Comparison of ENCODE assay signal across 11 cellular contexts in the genomic region with DNA sequence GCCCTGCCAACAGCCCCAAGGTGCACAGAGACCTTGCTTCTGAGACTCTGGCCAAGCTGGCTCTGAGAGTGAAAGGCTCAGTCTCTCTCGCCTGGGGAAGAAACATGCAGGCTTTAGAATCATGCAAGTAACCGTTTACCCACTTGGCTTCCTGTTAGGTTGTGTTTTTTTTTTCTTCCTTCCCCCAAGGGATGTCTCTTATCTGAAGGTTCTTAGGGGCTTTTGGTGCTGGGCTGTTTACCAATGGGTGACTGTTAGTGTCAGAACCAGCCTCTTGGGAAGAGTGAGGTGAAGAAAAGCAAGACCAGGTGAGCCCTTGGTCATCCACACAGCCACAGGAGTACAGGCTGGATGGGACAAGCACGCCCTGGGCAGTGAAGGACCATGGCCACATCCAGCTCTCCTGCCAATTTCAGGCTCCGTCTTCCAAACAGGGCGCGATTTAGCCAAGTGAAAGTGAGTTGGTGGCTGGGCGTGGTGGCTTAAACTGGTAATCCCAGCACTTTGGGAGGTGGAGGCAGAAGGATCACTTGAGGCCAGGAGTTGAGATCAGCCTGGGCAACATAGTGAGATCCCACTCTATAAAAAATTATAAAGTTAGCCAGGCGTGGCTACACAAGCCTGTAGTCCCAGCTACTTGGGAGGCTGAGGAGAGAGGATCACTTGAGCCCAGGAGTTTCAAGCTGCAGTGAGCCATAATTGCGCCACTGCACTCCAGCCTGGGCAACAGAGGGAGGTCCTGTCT.
DNase-seq lines count a peak whose midpoint lies in the region; ATAC-seq, FAIRE-seq and TF ChIP-seq lines count a peak whose summit lies in the region.
"Had no signal": no experiment of that assay in that cellular context is flagged by ENCODE, and none has a peak within 500 bp of the region (broad histone marks: within the 10 kb centered on the region; RNA-seq: fewer than 3 reads in every experiment).

No MANE protein-coding gene starts in this region.

- H3K27me3 ChIP-seq in small intestine (ENCODE audit: control insufficient read depth in 2 of 2, insufficient read depth in 2 of 2, low read length in 2 of 2): no peaks in the 10 kb centered on the region
- no peaks in the 10 kb centered on the region for H3K27me3 ChIP-seq in lower lobe of right lung (ENCODE audit: low read depth)

- no peak overlapping the region for H3K27ac Mint-ChIP-seq in HFFc6

- ATAC-seq in GM21423 (IDR thresholded peaks at IDR 0.05; ENCODE audit: unreplicated experiment) (peak; percentile 45), lower lobe of right lung (no peak), HG02884 (IDR thresholded peaks at IDR 0.05; ENCODE audit: unreplicated experiment) (no peak)
- ATAC-seq: left lung had no signal

- H3K4me3 ChIP-seq in NB4 (ENCODE audit: low read depth, low read length) (peak overlapping the region; percentile 54), small intestine (ENCODE audit: low read depth in 1 of 2, low read length in 2 of 2) (no peak overlapping the region), lower lobe of right lung (no peak overlapping the region)
- H3K4me3 ChIP-seq: left lung had no signal

- H3K4me1 ChIP-seq in small intestine (ENCODE audit: control insufficient read depth in 2 of 2, insufficient read depth in 1 of 2, low read depth in 1 of 2, low read length in 1 of 2): no peaks in the 10 kb centered on the region
- H3K4me1 ChIP-seq in lower lobe of right lung: peaks cover 5% of the 10 kb centered on the region

- TF ChIP-seq POLR2A in GM12891 (IDR thresholded peaks at IDR 0.05; ENCODE audit: low read depth, low read length) (no peak), NB4 (IDR thresholded peaks at IDR 0.05; ENCODE audit: extremely low read depth, insufficient read length) (peak; percentile 66)

- DNase-seq in GM12891 (ENCODE audit: insufficient read length, low spot score) (no peak), NB4 (ENCODE audit: low read depth) (peak; percentile 98), germinal center (ENCODE audit: low spot score) (peak; percentile 38), small intestine (no peak), HFFc6 (no peak), lower lobe of right lung (no peak)
- DNase-seq: effector CD8-positive, alpha-beta T cell; left lung had no signal

- no peaks in the 10 kb centered on the region for H3K4me1 Mint-ChIP-seq in HFFc6 (ENCODE audit: low read depth)

- intact Hi-C loops in lower lobe of right lung (cut with DNase I): no loop called here

- no peaks in the 10 kb centered on the region for H3K36me3 Mint-ChIP-seq in HFFc6 (ENCODE audit: low read depth)

- H3K27ac ChIP-seq in small intestine (ENCODE audit: low read depth in 1 of 2, low read length in 1 of 2) (no peak overlapping the region), lower lobe of right lung (no peak overlapping the region)
- H3K27ac ChIP-seq: left lung had no signal

- H3K9me3 Mint-ChIP-seq in HFFc6: no peaks in the 10 kb centered on the region

- H3K9me3 ChIP-seq in small intestine (ENCODE audit: control insufficient read depth, low read depth) (no peaks in the 10 kb centered on the region), lower lobe of right lung (no peaks in the 10 kb centered on the region)
- H3K9me3 ChIP-seq: left lung had no signal

- 42 to 62% (median 49%) methylated on average over 9 of the region's 9 CpGs for WGBS in small intestine, 3 donors

- FAIRE-seq in GM12891 (lab: Jason Lieb, UNC) (peak; percentile 75), small intestine (lab: Jason Lieb, UNC) (no peak)
- FAIRE-seq: TTC549 had no signal

- TF ChIP-seq CTCF in NB4 (IDR thresholded peaks at IDR 0.05; ENCODE audit: low read depth, low read length) (no peak), HFFc6 (IDR thresholded peaks at IDR 0.05) (no peak), lower lobe of right lung (IDR thresholded peaks at IDR 0.05) (no peak)

- peaks cover 18% of the 10 kb centered on the region for H3K27me3 Mint-ChIP-seq in HFFc6 (ENCODE audit: insufficient read depth)

- no peaks in the 10 kb centered on the region for H3K36me3 ChIP-seq in small intestine (ENCODE audit: control insufficient read depth in 2 of 2, insufficient read depth in 2 of 2, low read length in 2 of 2)
- H3K36me3 ChIP-seq in lower lobe of right lung: no peaks in the 10 kb centered on the region
- H3K36me3 ChIP-seq: left lung had no signal

- H3K4me3 Mint-ChIP-seq in HFFc6: no peak overlapping the region

TF ChIP-seq in GM12891, 5 proteins besides CTCF, POLR2A, EP300 and RAD21:
- TF ChIP-seq TAF1 (IDR thresholded peaks at IDR 0.05; ENCODE audit: low read depth, low read length) (no peak), SPI1 (IDR thresholded peaks at IDR 0.05; ENCODE audit: low read depth, low read length) (no peak), POLR2AphosphoS5 (IDR thresholded peaks at IDR 0.05; ENCODE audit: low read depth, low read length) (no peak)

Comparison
In these comparisons a context has a peak if more than half of its experiments do, and no peak if none do; other contexts are left out.
1. DNase-seq: peak in NB4 (single experiment) and germinal center (single experiment); none in GM12891 (single experiment), small intestine (single experiment), HFFc6 (single experiment) and lower lobe of right lung (single experiment).